ENCODE assay signal across 8 cellular contexts in the genomic region with DNA sequence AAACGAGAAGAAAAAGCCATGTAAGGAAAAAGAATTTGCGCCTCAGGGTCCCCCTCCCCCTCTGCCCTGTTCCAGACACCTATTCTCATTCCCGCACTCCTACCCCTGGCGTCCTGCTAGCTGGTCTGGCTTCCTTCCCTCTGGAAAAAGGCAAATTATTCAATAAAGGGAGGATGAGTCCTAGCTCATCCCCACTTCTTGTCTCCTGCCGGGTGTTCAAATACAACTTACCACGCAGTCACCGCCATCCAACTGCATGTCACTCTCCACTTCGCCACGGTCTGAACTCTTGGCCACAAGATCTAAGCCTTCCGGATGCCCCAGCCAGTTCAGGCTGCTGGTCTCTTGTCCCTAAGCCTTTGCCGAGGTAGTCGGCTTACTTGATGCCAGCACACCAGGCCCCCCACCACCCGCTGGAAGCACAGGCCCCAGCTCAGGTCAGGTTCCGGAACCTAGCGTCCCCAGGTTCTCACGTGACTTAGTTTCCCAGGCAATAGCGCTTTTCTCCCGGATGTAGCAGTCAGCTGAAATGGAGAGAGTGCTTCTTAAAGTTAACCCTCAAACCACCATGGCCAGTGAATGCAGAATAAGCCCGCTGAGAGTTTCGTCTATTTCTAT.
DNase-seq lines count a peak whose midpoint lies in the region; ATAC-seq and TF ChIP-seq lines count a peak whose summit lies in the region.

No MANE protein-coding gene starts in this region.

- peak overlapping the region; percentile 69 for H3K4me3 ChIP-seq in GM12875 (ENCODE audit: low read depth, low read length)
- peak overlapping the region; percentile 50 for H3K4me3 ChIP-seq in right cardiac atrium (ENCODE audit: low read length)
- H3K4me3 ChIP-seq in psoas muscle: peak overlapping the region; percentile 68
- peak overlapping the region; percentile 58 to 65 for H3K4me3 ChIP-seq in aorta (ENCODE audit: low read length in 2 of 2)

- ATAC-seq in HG02678 (IDR thresholded peaks at IDR 0.05; ENCODE audit: unreplicated experiment) (peak; percentile 96), T-cell (replicated peaks in 1 of 4) (peak; percentile 87 to 96 (median 91)), right cardiac atrium (peak; percentile 96 to 98), psoas muscle (peak; percentile 90 to 99 (median 96)), aorta (ENCODE audit: low FRiP score) (peak; percentile 90)

- DNase-seq in NCI-H128 (lab: John Stamatoyannopoulos, UW; ENCODE audit: unreplicated experiment): peak; percentile 25
- DNase-seq in T-cell: peak; percentile 21 to 68 (median 46)
- peak; percentile 52 for DNase-seq in amniotic stem cell (lab: John Stamatoyannopoulos, UW)
- DNase-seq in right cardiac atrium: peak; percentile 35 to 64 (median 63)
- DNase-seq in psoas muscle: peak; percentile 31 to 67
- peak; percentile 56 to 79 for DNase-seq in aorta

- POLR2A ChIA-PET in T-cell (lab: Charles Lee): no interaction called here

- H3K36me3 Mint-ChIP-seq in T-cell: peaks cover 16% of the 10 kb centered on the region

- no peaks in the 10 kb centered on the region for H3K27me3 ChIP-seq in right cardiac atrium (ENCODE audit: control insufficient read depth, insufficient read depth)
- no peaks in the 10 kb centered on the region for H3K27me3 ChIP-seq in psoas muscle (ENCODE audit: insufficient read depth in 3 of 3, low read length in 2 of 3)
- no peaks in the 10 kb centered on the region for H3K27me3 ChIP-seq in aorta (ENCODE audit: control insufficient read depth in 1 of 2, insufficient read depth in 2 of 2, low read length in 1 of 2)

- peak overlapping the region; percentile 84 to 86 for H3K27ac Mint-ChIP-seq in T-cell

- H3K9me3 Mint-ChIP-seq in T-cell: peaks cover 0 to 2% (median 0%) of the 10 kb centered on the region in 3 donors

- H3K27ac ChIP-seq in right cardiac atrium (ENCODE audit: low read length): no peak overlapping the region
- peak overlapping the region; percentile 56 for H3K27ac ChIP-seq in psoas muscle
- peak overlapping the region in 1 of 2 donors; percentile 50 for H3K27ac ChIP-seq in aorta (ENCODE audit: low read depth in 1 of 2, low read length in 2 of 2)

- H3K4me3 Mint-ChIP-seq in T-cell: peak overlapping the region; percentile 92 to 96 (median 94)

- no peaks in the 10 kb centered on the region for H3K4me1 ChIP-seq in right cardiac atrium (ENCODE audit: control insufficient read depth, insufficient read depth, low read length)
- no peaks in the 10 kb centered on the region for H3K4me1 ChIP-seq in psoas muscle
- no peaks in the 10 kb centered on the region for H3K4me1 ChIP-seq in aorta (ENCODE audit: control insufficient read depth in 1 of 2, insufficient read depth in 2 of 2, low read length in 2 of 2)

- intact Hi-C loops in right cardiac atrium (cut with DNase I) (no loop called here), psoas muscle (cut with DNase I) (no loop called here), aorta (cut with DNase I) (loop anchor here (5.0 kb wide), 2 partner anchors 208 to 362 kb away; a partner anchor contains a TSS)

- peaks cover 12 to 35% (median 17%) of the 10 kb centered on the region in 3 donors for H3K4me1 Mint-ChIP-seq in T-cell

- WGBS in right cardiac atrium: under 1% methylated on average over 20 of the region's 20 CpGs
- WGBS in psoas muscle, 3 donors: 0 to 19% (median 4%) methylated on average over 18 to 20 of the region's 20 CpGs
- WGBS in aorta, 2 donors: 0 to 19% methylated on average over 20 of the region's 20 CpGs

- CTCF ChIA-PET in T-cell (lab: Charles Lee): no interaction called here

- H3K36me3 ChIP-seq in psoas muscle (ENCODE audit: insufficient read depth in 1 of 2, low read depth in 1 of 2): no peaks in the 10 kb centered on the region
- H3K36me3 ChIP-seq in aorta (ENCODE audit: control insufficient read depth in 1 of 2, insufficient read depth in 2 of 2, low read length in 1 of 2): no peaks in the 10 kb centered on the region

- peaks cover 0 to 13% of the 10 kb centered on the region in 2 donors for H3K27me3 Mint-ChIP-seq in T-cell

- H3K9me3 ChIP-seq in right cardiac atrium (ENCODE audit: control insufficient read depth, low read length) (no peaks in the 10 kb centered on the region), psoas muscle (no peaks in the 10 kb centered on the region), aorta (ENCODE audit: control insufficient read depth, low read length) (no peaks in the 10 kb centered on the region)

- TF ChIP-seq CTCF in GM12875 (IDR thresholded peaks at IDR 0.05; ENCODE audit: borderline replicate concordance, insufficient read depth, low read depth, low read length) (no peak), psoas muscle (IDR thresholded peaks at IDR 0.05) (no peak)

Comparison
In these comparisons a context has a peak if more than half of its experiments do, and no peak if none do; other contexts are left out.
1. intact Hi-C loops: an anchor here in aorta (5.0 kb wide); none called in right cardiac atrium and psoas muscle.